ENCODE assay signal across 14 cellular contexts in genomic region chr5:45507174-45507573, GRCh38.
DNase-seq lines count a peak whose midpoint lies in the region; ATAC-seq and TF ChIP-seq lines count a peak whose summit lies in the region.
"Had no signal": no experiment of that assay in that cellular context is flagged by ENCODE, and none has a peak within 500 bp of the region (broad histone marks: within the 10 kb centered on the region; RNA-seq: fewer than 3 reads in every experiment).

No MANE protein-coding gene starts in this region.

- no peak for ATAC-seq in left colon
- no peak for ATAC-seq in GM18505 (IDR thresholded peaks at IDR 0.05; ENCODE audit: unreplicated experiment)
- ATAC-seq: HepG2 had no signal

- no peak for TF ChIP-seq POLR2A in GM18505 (IDR thresholded peaks at IDR 0.05; ENCODE audit: borderline replicate concordance, extremely low read depth, insufficient read depth, insufficient read length)

- TF ChIP-seq CTCF in dorsolateral prefrontal cortex (IDR thresholded peaks at IDR 0.05 in 54 of 56, conservative IDR thresholded peaks at IDR 0.05 in 2 of 56; ENCODE audit: low read depth in 1 of 56, partially characterized antibody in 56 of 56) = no peak

- DNase-seq in NCI-H1092 (lab: John Stamatoyannopoulos, UW) (peak; percentile 90), NCI-H2171 (lab: John Stamatoyannopoulos, UW) (peak; percentile 97), dorsolateral prefrontal cortex (peak in 9 of 10 donors; percentile 50 to 82 (median 68)), occipital lobe (lab: John Stamatoyannopoulos, UW) (peak; percentile 66), left colon (no peak), ecto neural progenitor cell (ENCODE audit: low spot score) (no peak)
- DNase-seq: activated CD4-positive, alpha-beta T cell treated with anti-CD3 and anti-CD28 coated beads, Interleukin-2, amount 10 ng/mL, durations not matched to agents 7 days and 5 days; CD4-positive, alpha-beta T cell; left cardiac atrium; Peyer's patch; T-helper 2 cell had no signal

- intact Hi-C loops in dorsolateral prefrontal cortex (cut with DNase I) (no loop called here), left colon (cut with DNase I, micrococcal nuclease) (no loop called here)

- no peak overlapping the region for H3K4me3 ChIP-seq in dorsolateral prefrontal cortex
- H3K4me3 ChIP-seq: Peyer's patch, suprapubic skin had no signal

- H3K27me3 ChIP-seq in dorsolateral prefrontal cortex = no peaks in the 10 kb centered on the region
- H3K27me3 ChIP-seq: Peyer's patch, suprapubic skin had no signal

- H3K27ac ChIP-seq in dorsolateral prefrontal cortex = no peak overlapping the region
- H3K27ac ChIP-seq: Peyer's patch, suprapubic skin had no signal

Comparison
In these comparisons a context has a peak if more than half of its experiments do, and no peak if none do; other contexts are left out.
1. DNase-seq: peak in NCI-H1092 (single experiment), NCI-H2171 (single experiment), dorsolateral prefrontal cortex (9 of 10) and occipital lobe (single experiment); none in left colon (0 of 2) and ecto neural progenitor cell (single experiment).